In genomic region chr17:12591336-12591735, GRCh38 we compare ENCODE assay signal across 22 cellular contexts.
A peak's percentile ranks its signal among the peaks of the same experiment; 100 is the strongest.
DNase-seq lines count a peak whose midpoint lies in the region; ATAC-seq, FAIRE-seq and TF ChIP-seq lines count a peak whose summit lies in the region.
"Had no signal": no experiment of that assay in that cellular context is flagged by ENCODE, and none has a peak within 500 bp of the region (broad histone marks: within the 10 kb centered on the region; RNA-seq: fewer than 3 reads in every experiment).

No MANE protein-coding gene starts in this region.

- no peak overlapping the region for H3K4me3 ChIP-seq in HepG2 (replicated peaks in 1 of 3; ENCODE audit: insufficient read depth in 1 of 3, low read depth in 2 of 3, low read length in 3 of 3)
- H3K4me3 ChIP-seq in right lobe of liver, result no peak overlapping the region
- no peak overlapping the region for H3K4me3 ChIP-seq in epithelial cell of esophagus (ENCODE audit: low read length)
- H3K4me3 ChIP-seq in mesenchymal stem cell (ENCODE audit: insufficient read depth in 1 of 2, low read depth in 1 of 2, low read length in 2 of 2), result no peak overlapping the region
- no peak overlapping the region for H3K4me3 ChIP-seq in aorta (ENCODE audit: low read length in 2 of 2)

- no peaks in the 10 kb centered on the region for H3K27me3 ChIP-seq in HepG2 (ENCODE audit: control insufficient read depth in 1 of 2, insufficient read depth in 2 of 2, low read length in 2 of 2)
- no peaks in the 10 kb centered on the region for H3K27me3 ChIP-seq in right lobe of liver
- no peaks in the 10 kb centered on the region for H3K27me3 ChIP-seq in mesenchymal stem cell (ENCODE audit: control insufficient read depth in 1 of 2, insufficient read depth in 1 of 2, low read length in 2 of 2)
- no peaks in the 10 kb centered on the region for H3K27me3 ChIP-seq in aorta (ENCODE audit: control insufficient read depth in 1 of 2, insufficient read depth in 2 of 2, low read length in 1 of 2)
- H3K27me3 ChIP-seq: BE2C had no signal

- no peak overlapping the region for H2AK5ac ChIP-seq in mesenchymal stem cell (ENCODE audit: low read length, severe bottlenecking)

- H3K18ac ChIP-seq in mesenchymal stem cell (ENCODE audit: low read depth in 1 of 2, low read length in 2 of 2), result no peak overlapping the region

- H3K79me2 ChIP-seq in HepG2 (ENCODE audit: insufficient read depth, low read length), result no peaks in the 10 kb centered on the region

- H2AFZ ChIP-seq in HepG2 (ENCODE audit: low read length) (no peak overlapping the region), mesenchymal stem cell (ENCODE audit: low read depth, low read length) (no peak overlapping the region)

- no peak overlapping the region for H4K91ac ChIP-seq in mesenchymal stem cell (ENCODE audit: low read length)

- 0% methylated on average over 3 of the region's 3 CpGs for WGBS in HepG2 (ENCODE audit: low lambda C conversion rate)
- WGBS in right lobe of liver (ENCODE audit: insufficient coverage, low coverage, low lambda C conversion rate, missing lambda C conversion rate), result 14% methylated on average over 3 of the region's 3 CpGs
- WGBS in mesenchymal stem cell, result 33% methylated on average over 3 of the region's 3 CpGs
- 66 to 69% methylated on average over 3 of the region's 3 CpGs for WGBS in aorta, 2 donors

- CTCF ChIA-PET in HepG2 (lab: Yijun Ruan, JAX; ENCODE audit: low intra/inter-chr PET ratio, low total read pairs), result no interaction called here

- no peak overlapping the region for H3K23ac ChIP-seq in mesenchymal stem cell (ENCODE audit: low read length in 2 of 2)

- no peak overlapping the region for H2BK12ac ChIP-seq in mesenchymal stem cell (ENCODE audit: low read length in 2 of 2)

- no peak overlapping the region for H3K9ac ChIP-seq in HepG2 (ENCODE audit: insufficient read depth, low read depth, low read length)
- H3K9ac ChIP-seq in mesenchymal stem cell (ENCODE audit: low read length), result no peak overlapping the region

- TF ChIP-seq EP300 in HepG2 (IDR thresholded peaks at IDR 0.05; ENCODE audit: low read depth in 2 of 2, low read length in 2 of 2), result no peak
- TF ChIP-seq EP300 in HepG2 (CRISPR knock-in tag; IDR thresholded peaks at IDR 0.05; ENCODE audit: borderline replicate concordance), result no peak

- H3K4me2 ChIP-seq in HepG2 (ENCODE audit: low read depth, low read length) (no peak overlapping the region), mesenchymal stem cell (ENCODE audit: low read length, poor library complexity, severe bottlenecking) (peak overlapping the region; percentile 0)

- H4K8ac ChIP-seq in mesenchymal stem cell (ENCODE audit: low read length), result no peak overlapping the region

- DNase-seq in HepG2 (ENCODE audit: low spot score), result no peak
- DNase-seq in right lobe of liver, result no peak
- peak; percentile 62 for DNase-seq in epithelial cell of esophagus (ENCODE audit: low read depth)
- peak; percentile 40 for DNase-seq in mesenchymal stem cell
- no peak for DNase-seq in aorta
- DNase-seq in amygdala (lab: John Stamatoyannopoulos, UW), result no peak
- DNase-seq in GDM1 (lab: John Stamatoyannopoulos, UW), result no peak
- DNase-seq: 8988T; activated B cell treated with CpG ODN at 0.5 μM for 24 hours; activated CD8-positive, alpha-beta T cell treated with anti-CD3 and anti-CD28 coated beads for 36 hours; activated naive CD4-positive, alpha-beta T cell treated with anti-CD3 and anti-CD28 coated beads, Interleukin-2, amount 50 U/mL, for 16 hours; activated T-cell treated with anti-CD3 and anti-CD28 coated beads, Interleukin-2, amount 50 U/mL, for 24 hours; BE2C; COR-L47; foreskin melanocyte; NCI-H187; NCI-H82; occipital lobe; right cardiac atrium; T-helper 2 cell had no signal

- H2BK120ac ChIP-seq in mesenchymal stem cell (ENCODE audit: low read depth, low read length), result no peak overlapping the region

- in situ Hi-C loops in HepG2 (cut with HindIII; ENCODE audit: extremely low pct_ligation_motif_present, low pct_unique_long_range_greater_than_20kb), result no loop called here

- POLR2A ChIA-PET in HepG2 (lab: Yijun Ruan, JAX), result no interaction called here

- H3K27ac ChIP-seq in HepG2 (ENCODE audit: extremely low read length, insufficient read depth, low read length) (no peak overlapping the region), right lobe of liver (no peak overlapping the region), mesenchymal stem cell (ENCODE audit: low read length, poor library complexity, severe bottlenecking) (peak overlapping the region; percentile 84), aorta (ENCODE audit: low read depth in 1 of 2, low read length in 2 of 2) (no peak overlapping the region)

- H3K14ac ChIP-seq in mesenchymal stem cell (ENCODE audit: low read length in 2 of 2), result no peak overlapping the region

- no peak overlapping the region for H2BK15ac ChIP-seq in mesenchymal stem cell (ENCODE audit: low read depth, poor library complexity, severe bottlenecking)

- no peaks in the 10 kb centered on the region for H4K20me1 ChIP-seq in HepG2 (ENCODE audit: insufficient read depth, low read length)

- TF ChIP-seq CTCF in HepG2 (CRISPR knock-in tag; IDR thresholded peaks at IDR 0.05), result no peak
- no peak for TF ChIP-seq CTCF in right lobe of liver (IDR thresholded peaks at IDR 0.05)
- no peak for TF ChIP-seq CTCF in epithelial cell of esophagus (IDR thresholded peaks at IDR 0.05; ENCODE audit: insufficient read depth, low read depth, low read length, missing control alignments)

- ATAC-seq in HepG2 (no peak; the same call in 2 of the 3 replicates), right lobe of liver (no peak), aorta (ENCODE audit: low FRiP score) (no peak), HG02981 (IDR thresholded peaks at IDR 0.05; ENCODE audit: unreplicated experiment) (no peak)
- ATAC-seq: activated CD8-positive, alpha-beta T cell treated with anti-CD3 and anti-CD28 coated beads for 36 hours; right cardiac atrium had no signal

- H3K36me3 ChIP-seq in HepG2 (replicated peaks in 1 of 2; ENCODE audit: control insufficient read depth in 1 of 2, insufficient read depth in 2 of 2, low read length in 2 of 2), result no peaks in the 10 kb centered on the region
- H3K36me3 ChIP-seq in right lobe of liver, result no peaks in the 10 kb centered on the region
- H3K36me3 ChIP-seq in mesenchymal stem cell (ENCODE audit: control insufficient read depth in 1 of 2, insufficient read depth in 2 of 2, low read depth in 1 of 2, low read length in 2 of 2), result no peaks in the 10 kb centered on the region
- no peaks in the 10 kb centered on the region for H3K36me3 ChIP-seq in aorta (ENCODE audit: control insufficient read depth in 1 of 2, insufficient read depth in 2 of 2, low read length in 1 of 2)
- H3K36me3 ChIP-seq: BE2C had no signal

- H3K9me3 ChIP-seq in HepG2 (ENCODE audit: low read length) (no peaks in the 10 kb centered on the region), right lobe of liver (no peaks in the 10 kb centered on the region), mesenchymal stem cell (ENCODE audit: control insufficient read depth, low read length) (no peaks in the 10 kb centered on the region), aorta (ENCODE audit: control insufficient read depth, low read length) (no peaks in the 10 kb centered on the region)
- H3K9me3 ChIP-seq: BE2C had no signal

- no peak for FAIRE-seq in HepG2 (lab: Jason Lieb, UNC)
- FAIRE-seq: endothelial cell of umbilical vein had no signal

- no TSS peak for BruUV-seq in HepG2 (replicated peaks; lab: Mats Ljungman, UMichigan)

- no peaks in the 10 kb centered on the region for H3K4me1 ChIP-seq in HepG2 (ENCODE audit: insufficient read depth, low read length)
- H3K4me1 ChIP-seq in right lobe of liver, result no peaks in the 10 kb centered on the region
- H3K4me1 ChIP-seq in mesenchymal stem cell (ENCODE audit: control insufficient read depth, insufficient read depth, low read depth, low read length), result peaks cover 4% of the 10 kb centered on the region
- H3K4me1 ChIP-seq in aorta (ENCODE audit: control insufficient read depth in 1 of 2, insufficient read depth in 2 of 2, low read length in 2 of 2), result no peaks in the 10 kb centered on the region
- H3K4me1 ChIP-seq: BE2C had no signal

- TF ChIP-seq RAD21 in HepG2 (CRISPR knock-in tag; IDR thresholded peaks at IDR 0.05), result no peak

- no peaks in the 10 kb centered on the region for H3K79me1 ChIP-seq in mesenchymal stem cell (replicated peaks; ENCODE audit: low read length, poor library complexity, severe bottlenecking)

- H3K4ac ChIP-seq in mesenchymal stem cell (ENCODE audit: low read depth in 1 of 2, low read length in 2 of 2), result no peak overlapping the region

- TF ChIP-seq POLR2A in HepG2 (IDR thresholded peaks at IDR 0.05; ENCODE audit: insufficient read depth in 1 of 2, low read depth in 2 of 2, low read length in 2 of 2), result no peak
- no peak for TF ChIP-seq POLR2A in right lobe of liver (IDR thresholded peaks at IDR 0.05)

- no peak overlapping the region for H2BK5ac ChIP-seq in mesenchymal stem cell (ENCODE audit: low read depth, low read length, poor library complexity, severe bottlenecking)

- intact Hi-C loops in HepG2 (cut with micrococcal nuclease; ENCODE audit: unreplicated experiment) (no loop called here), right lobe of liver (cut with DNase I) (no loop called here), aorta (cut with DNase I) (no loop called here)

TF ChIP-seq in HepG2, 621 proteins besides CTCF, POLR2A, EP300 and RAD21:
- TF ChIP-seq PRMT3 (CRISPR knock-in tag; IDR thresholded peaks at IDR 0.05; ENCODE audit: borderline replicate concordance, low read depth), result no peak
- TF ChIP-seq ZNF547 (CRISPR knock-in tag; IDR thresholded peaks at IDR 0.05), result no peak
- TF ChIP-seq ZNF530 (CRISPR knock-in tag; IDR thresholded peaks at IDR 0.05; ENCODE audit: low read depth), result no peak
- no peak for TF ChIP-seq HMG20B (CRISPR knock-in tag; conservative IDR thresholded peaks at IDR 0.05)
- TF ChIP-seq, protein P1, sequence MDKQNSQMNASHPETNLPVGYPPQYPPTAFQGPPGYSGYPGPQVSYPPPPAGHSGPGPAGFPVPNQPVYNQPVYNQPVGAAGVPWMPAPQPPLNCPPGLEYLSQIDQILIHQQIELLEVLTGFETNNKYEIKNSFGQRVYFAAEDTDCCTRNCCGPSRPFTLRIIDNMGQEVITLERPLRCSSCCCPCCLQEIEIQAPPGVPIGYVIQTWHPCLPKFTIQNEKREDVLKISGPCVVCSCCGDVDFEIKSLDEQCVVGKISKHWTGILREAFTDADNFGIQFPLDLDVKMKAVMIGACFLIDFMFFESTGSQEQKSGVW (CRISPR knock-in tag; IDR thresholded peaks at IDR 0.05; ENCODE audit: borderline replicate concordance), result no peak
- TF ChIP-seq MXI1 (IDR thresholded peaks at IDR 0.05; ENCODE audit: borderline replicate concordance, low read depth, low read length), result no peak
- peak; percentile 40; the same call in 1 of the 2 replicates for TF ChIP-seq SIX4 (CRISPR knock-in tag; IDR thresholded peaks at IDR 0.05)
TF ChIP-seq in HepG2: peak in this region for 1.

Comparison
In these comparisons a context has a peak if more than half of its experiments do, and no peak if none do; other contexts are left out.
1. DNase-seq: peak in epithelial cell of esophagus (single experiment) and mesenchymal stem cell (single experiment); none in HepG2 (single experiment), right lobe of liver (0 of 3), aorta (0 of 2), amygdala (0 of 56) and GDM1 (single experiment).